In the genomic region with DNA sequence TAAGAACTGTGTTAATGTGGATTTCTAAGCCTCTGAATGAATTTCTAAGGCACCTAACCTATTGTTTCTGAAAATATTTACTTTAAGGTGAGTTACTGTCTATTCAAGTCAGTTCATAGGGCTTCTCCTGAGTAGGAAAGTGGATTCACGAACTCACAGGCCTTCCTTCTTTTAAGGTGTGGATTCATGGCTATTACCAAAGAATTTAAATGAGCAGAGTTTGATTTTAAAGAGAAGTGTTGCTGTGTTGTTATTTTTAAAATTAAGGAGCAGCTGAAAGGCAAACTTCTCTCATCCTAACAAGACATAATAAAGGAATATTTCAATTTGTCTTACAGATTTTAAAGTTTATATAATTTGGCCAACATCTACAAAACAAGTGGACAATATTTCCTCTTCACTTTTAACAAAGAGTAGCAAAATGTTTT, we compare ENCODE assay signal across 8 cellular contexts. TPM values are rescaled to one million over a fixed set of nuclear protein-coding genes. Genes with fewer than 3 reads are reported as not detected.
DNase-seq lines count a peak whose midpoint lies in the region; ATAC-seq, FAIRE-seq and TF ChIP-seq lines count a peak whose summit lies in the region.

No MANE protein-coding gene starts in this region.

- peak overlapping the region; percentile 97 for H3K4me2 ChIP-seq in smooth muscle cell

- ATAC-seq in GM21423 (IDR thresholded peaks at IDR 0.05; ENCODE audit: unreplicated experiment) = peak; percentile 25

- H2AFZ ChIP-seq in smooth muscle cell (ENCODE audit: low read depth) = peak overlapping the region; percentile 93

- no peak for TF ChIP-seq POLR2A in GM12891 (IDR thresholded peaks at IDR 0.05; ENCODE audit: low read depth, low read length)

- H3K4me3 ChIP-seq in HUES6 (ENCODE audit: low read depth, low read length) (peak overlapping the region; percentile 95), esophagus (ENCODE audit: low read depth in 1 of 2, low read length in 2 of 2) (peak overlapping the region; percentile 86 to 97), smooth muscle cell (peak overlapping the region; percentile 93)

- H3K79me2 ChIP-seq in smooth muscle cell (ENCODE audit: low read depth) = peaks cover 51% of the 10 kb centered on the region

- no peaks in the 10 kb centered on the region for H4K20me1 ChIP-seq in smooth muscle cell (ENCODE audit: low read depth)

- WGBS in esophagus, 2 donors = 0% methylated on average over 1 of the region's 1 CpG
- 4% methylated on average over 1 of the region's 1 CpG for WGBS in smooth muscle cell (ENCODE audit: low lambda C conversion rate)

- peaks cover 37% of the 10 kb centered on the region for H3K4me1 ChIP-seq in HUES6 (ENCODE audit: control insufficient read depth, insufficient read depth, low read length)
- peaks cover 14 to 17% of the 10 kb centered on the region in 2 donors for H3K4me1 ChIP-seq in esophagus (ENCODE audit: control insufficient read depth in 2 of 2, insufficient read depth in 2 of 2, low read length in 1 of 2)
- H3K4me1 ChIP-seq in smooth muscle cell (ENCODE audit: low read depth) = peaks cover 53% of the 10 kb centered on the region

- H3F3A ChIP-seq in smooth muscle cell (ENCODE audit: low read depth) = peaks cover 14% of the 10 kb centered on the region

- H3K36me3 ChIP-seq in HUES6 (ENCODE audit: control insufficient read depth, insufficient read depth, low read length) (peaks cover 5% of the 10 kb centered on the region), esophagus (ENCODE audit: control insufficient read depth in 2 of 2, insufficient read depth in 2 of 2, low read length in 1 of 2) (peaks cover 0 to 3% of the 10 kb centered on the region in 2 donors), smooth muscle cell (ENCODE audit: low read depth) (no peaks in the 10 kb centered on the region)

- TF ChIP-seq CTCF in 22Rv1 (IDR thresholded peaks at IDR 0.05) (no peak), smooth muscle cell (IDR thresholded peaks at IDR 0.05; ENCODE audit: borderline replicate concordance, insufficient read depth, poor library complexity, severe bottlenecking) (no peak)

- H3K9me3 ChIP-seq in HUES6 (ENCODE audit: control insufficient read depth, insufficient read depth, low read depth, low read length) (no peaks in the 10 kb centered on the region), esophagus (ENCODE audit: control insufficient read depth in 2 of 2, insufficient read depth in 1 of 2, low read depth in 1 of 2, low read length in 1 of 2) (no peaks in the 10 kb centered on the region), smooth muscle cell (replicated peaks; ENCODE audit: low read depth) (no peaks in the 10 kb centered on the region)

- H3K9ac ChIP-seq in HUES6 (ENCODE audit: low read length) (peak overlapping the region; percentile 97), smooth muscle cell (ENCODE audit: low read depth) (peak overlapping the region; percentile 100)

- no peak for DNase-seq in smooth muscle cell (lab: John Stamatoyannopoulos, UW; ENCODE audit: unreplicated experiment)
- DNase-seq in NCI-H2081 (lab: John Stamatoyannopoulos, UW) = no peak
- DNase-seq in GM12891 (ENCODE audit: insufficient read length, low spot score) = no peak
- no peak for DNase-seq in MV-4-11 (lab: John Stamatoyannopoulos, UW)

- no peaks in the 10 kb centered on the region for H3K27me3 ChIP-seq in HUES6 (ENCODE audit: control insufficient read depth, insufficient read depth, low read length)
- no peaks in the 10 kb centered on the region for H3K27me3 ChIP-seq in esophagus (ENCODE audit: control insufficient read depth in 1 of 2, insufficient read depth in 2 of 2, low read length in 2 of 2)
- no peaks in the 10 kb centered on the region for H3K27me3 ChIP-seq in smooth muscle cell (ENCODE audit: low read depth)

- no peak for FAIRE-seq in GM12891 (lab: Jason Lieb, UNC)

- peak overlapping the region; percentile 84 for H3K27ac ChIP-seq in 22Rv1
- peak overlapping the region; percentile 98 for H3K27ac ChIP-seq in HUES6 (ENCODE audit: low read depth, low read length)
- peak overlapping the region in 1 of 2 donors; percentile 62 for H3K27ac ChIP-seq in esophagus (ENCODE audit: low read depth in 2 of 2, low read length in 1 of 2)
- peak overlapping the region; percentile 98 for H3K27ac ChIP-seq in smooth muscle cell (ENCODE audit: low read depth)

TF ChIP-seq in GM12891, 5 proteins besides CTCF, POLR2A, EP300 and RAD21:
- no peak for TF ChIP-seq PAX5 (IDR thresholded peaks at IDR 0.05; ENCODE audit: insufficient read depth, low read length, severe bottlenecking)
- TF ChIP-seq TAF1 (IDR thresholded peaks at IDR 0.05; ENCODE audit: low read depth, low read length) = no peak
- TF ChIP-seq POU2F2 (IDR thresholded peaks at IDR 0.05; ENCODE audit: low read depth, low read length) = no peak
- TF ChIP-seq POLR2AphosphoS5 (IDR thresholded peaks at IDR 0.05; ENCODE audit: low read depth, low read length) = no peak
- TF ChIP-seq SPI1 (IDR thresholded peaks at IDR 0.05; ENCODE audit: low read depth, low read length) = no peak
TF ChIP-seq in GM12891: peak in this region for 0.

RNA-seq across cellular contexts. Expression of a gene that starts 0.4 kb away (rescaled TPM):
- polyA plus RNA-seq in esophagus (1 to 10 TPM; 6.4 to 7.9 TPM), smooth muscle cell (14.7 and 15.1 TPM in 2 replicates)
- total RNA-seq in smooth muscle cell = 25.3 and 29.5 TPM in 2 replicates
- 14.1 TPM for polyA plus RNA-seq in GM12891 (2012; ENCODE audit: low read depth, missing spikeins)

RNA-seq across cellular contexts. Expression of a gene that starts 25.4 kb away (rescaled TPM):
- polyA plus RNA-seq in esophagus = 10 to 100 TPM; 11.9 to 24.3 TPM
- total RNA-seq in smooth muscle cell = 45.0 and 51.4 TPM in 2 replicates
- polyA plus RNA-seq in smooth muscle cell = 17.2 and 17.9 TPM in 2 replicates
- 26.9 TPM for polyA plus RNA-seq in GM12891 (2012; ENCODE audit: low read depth, missing spikeins)
